In the genomic region with DNA sequence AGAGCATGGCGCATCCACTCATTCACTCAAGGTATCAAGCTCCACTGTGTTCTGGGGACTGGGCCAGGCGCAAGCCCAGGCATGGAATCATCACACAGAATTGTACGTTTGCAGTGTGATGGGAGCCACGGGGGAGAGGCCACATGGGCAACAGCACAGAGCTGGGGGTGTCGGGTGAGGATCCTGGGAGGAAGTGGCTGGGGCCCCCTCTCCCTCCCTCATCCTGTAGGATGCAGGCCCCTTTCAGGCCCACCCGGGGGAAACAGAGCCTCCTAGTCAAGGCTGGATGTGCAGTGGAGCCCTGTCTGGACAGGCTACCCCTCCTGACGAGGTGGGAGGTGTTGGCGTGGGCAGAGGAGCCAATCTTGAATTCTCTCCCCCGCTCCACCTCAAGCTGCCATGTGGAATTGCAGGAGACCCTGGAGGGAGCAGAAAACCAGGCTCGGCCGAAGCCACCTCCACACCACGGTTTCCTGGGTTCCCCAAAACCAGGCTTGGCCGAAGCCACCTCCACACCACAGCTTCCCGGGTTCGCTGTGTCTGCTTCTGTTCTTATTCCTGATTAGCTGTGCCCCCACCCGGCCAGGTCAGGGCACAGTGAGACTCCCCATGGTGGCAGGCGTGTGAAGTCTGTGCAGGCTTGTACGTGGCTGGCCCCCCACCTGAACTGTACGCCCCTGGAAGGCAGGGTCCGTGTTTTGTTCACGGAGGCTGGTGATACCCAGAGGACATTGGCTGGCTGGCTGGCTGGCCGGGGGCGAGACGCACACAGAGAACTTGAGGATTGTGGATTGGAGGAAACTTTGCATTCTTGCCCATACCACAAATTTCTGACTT, we compare ENCODE assay signal across 16 cellular contexts. TPM values are rescaled to one million over a fixed set of nuclear protein-coding genes. Genes with fewer than 3 reads are reported as not detected.
DNase-seq lines count a peak whose midpoint lies in the region; ATAC-seq and TF ChIP-seq lines count a peak whose summit lies in the region.
"Had no signal": no experiment of that assay in that cellular context is flagged by ENCODE, and none has a peak within 500 bp of the region (broad histone marks: within the 10 kb centered on the region; RNA-seq: fewer than 3 reads in every experiment).

No MANE protein-coding gene starts in this region.

- H2AFZ ChIP-seq in OCI-LY7 (ENCODE audit: low read length): peak overlapping the region; percentile 32; the same call in 1 of the 2 replicates
- no peak overlapping the region for H2AFZ ChIP-seq in GM23338

- H3K4me3 ChIP-seq in OCI-LY7 (ENCODE audit: low read depth, low read length, poor library complexity, severe bottlenecking): peak overlapping the region; percentile 96
- H3K4me3 ChIP-seq in endodermal cell (ENCODE audit: low read length): no peak overlapping the region
- no peak overlapping the region for H3K4me3 ChIP-seq in GM23338
- H3K4me3 ChIP-seq: coronary artery, MG63, smooth muscle cell had no signal

- POLR2A ChIA-PET in OCI-LY7 (lab: Charles Lee): interaction anchor here (0.6 to 4.6 kb wide), 6 partner anchors 9 to 143 kb away, joined by 3 to 31 read pairs (median 5); no protein-coding TSS in a partner anchor

- no peaks in the 10 kb centered on the region for H3K36me3 Mint-ChIP-seq in activated naive CD8-positive, alpha-beta T cell
- H3K36me3 Mint-ChIP-seq in activated naive CD8-positive, alpha-beta T cell treated with anti-CD3 and anti-CD28 coated beads, Interleukin-2, amount 50 U/mL, for 24 hours (ENCODE audit: low read depth): no peaks in the 10 kb centered on the region
- no peaks in the 10 kb centered on the region for H3K36me3 Mint-ChIP-seq in endodermal cell (ENCODE audit: low read depth)
- H3K36me3 Mint-ChIP-seq in stimulated activated naive B cell treated with anti-CD40 and anti-IgM and Interleukin-4, amounts not matched to agents 10 μg/mL and 1 μg/mL and 100 μg/mL, for 72 hours: peaks cover 0 to 2% of the 10 kb centered on the region in 2 donors
- no peaks in the 10 kb centered on the region; the same call in 2 of the 3 replicates for H3K36me3 Mint-ChIP-seq in GM23338 (ENCODE audit: low read depth)

- H3K27me3 Mint-ChIP-seq in activated naive CD8-positive, alpha-beta T cell: no peaks in the 10 kb centered on the region
- no peaks in the 10 kb centered on the region for H3K27me3 Mint-ChIP-seq in activated naive CD8-positive, alpha-beta T cell treated with anti-CD3 and anti-CD28 coated beads, Interleukin-2, amount 50 U/mL, for 24 hours
- H3K27me3 Mint-ChIP-seq in endodermal cell (ENCODE audit: insufficient read depth) (no peaks in the 10 kb centered on the region), GM23338 (ENCODE audit: insufficient read depth, low read depth, poor library complexity) (peaks cover 12% of the 10 kb centered on the region)
- peaks cover 0 to 9% of the 10 kb centered on the region in 2 donors for H3K27me3 Mint-ChIP-seq in stimulated activated naive B cell treated with anti-CD40 and anti-IgM and Interleukin-4, amounts not matched to agents 10 μg/mL and 1 μg/mL and 100 μg/mL, for 72 hours

- H3K79me2 ChIP-seq in OCI-LY7 (ENCODE audit: insufficient read depth, low read depth, low read length): peaks cover 55% of the 10 kb centered on the region
- H3K79me2 ChIP-seq in GM23338 (replicated peaks; ENCODE audit: insufficient read depth): peaks cover 2% of the 10 kb centered on the region

- H3K27ac Mint-ChIP-seq in activated naive CD8-positive, alpha-beta T cell: peak overlapping the region; percentile 46
- H3K27ac Mint-ChIP-seq in activated naive CD8-positive, alpha-beta T cell treated with anti-CD3 and anti-CD28 coated beads, Interleukin-2, amount 50 U/mL, for 24 hours: no peak overlapping the region
- H3K27ac Mint-ChIP-seq in endodermal cell (peak overlapping the region; percentile 87), GM23338 (no peak overlapping the region)
- peak overlapping the region; percentile 44 for H3K27ac Mint-ChIP-seq in stimulated activated naive B cell treated with anti-CD40 and anti-IgM and Interleukin-4, amounts not matched to agents 10 μg/mL and 1 μg/mL and 100 μg/mL, for 72 hours

- TF ChIP-seq CTCF in OCI-LY7 (conservative IDR thresholded peaks at IDR 0.05; ENCODE audit: low read length) (peak; percentile 27; the same call in 1 of the 2 replicates), endodermal cell (conservative IDR thresholded peaks at IDR 0.05) (no peak), GM23338 (conservative IDR thresholded peaks at IDR 0.05; ENCODE audit: low read depth in 2 of 2) (no peak)

- ATAC-seq in activated naive CD8-positive, alpha-beta T cell treated with anti-CD3 and anti-CD28 coated beads, Interleukin-2, amount 50 U/mL, for 24 hours: no peak
- ATAC-seq in stimulated activated naive B cell treated with anti-CD40 and anti-IgM and Interleukin-4, amounts not matched to agents 10 μg/mL and 1 μg/mL and 100 μg/mL, for 72 hours (replicated peaks): no peak
- no peak for ATAC-seq in GM23338
- ATAC-seq in HG03521 (IDR thresholded peaks at IDR 0.05; ENCODE audit: unreplicated experiment): no peak

- CTCF ChIA-PET in OCI-LY7 (lab: Charles Lee; ENCODE audit: unreplicated experiment): interaction anchor here (0.6 to 1.9 kb wide), 3 partner anchors 47 to 124 kb away, joined by 3 to 7 read pairs (median 3); a partner anchor contains a TSS

- intact Hi-C loops in OCI-LY7 (cut with micrococcal nuclease; ENCODE audit: unreplicated experiment): loop anchor here (5.0 kb wide), 3 partner anchors 132 to 1318 kb away; a partner anchor contains a TSS

- H3K4me2 ChIP-seq in OCI-LY7 (ENCODE audit: low read length) (peak overlapping the region; percentile 88), GM23338 (no peak overlapping the region)
- H3K4me2 ChIP-seq: smooth muscle cell had no signal

- DNase-seq in activated naive CD8-positive, alpha-beta T cell treated with anti-CD3 and anti-CD28 coated beads, Interleukin-2, amount 50 U/mL, for 24 hours: no peak
- peak; percentile 49 for DNase-seq in OCI-LY7 (ENCODE audit: low spot score)
- DNase-seq in endodermal cell: peak; percentile 60
- no peak for DNase-seq in stimulated activated naive B cell treated with anti-CD40 and anti-IgM and Interleukin-4, amounts not matched to agents 10 μg/mL and 1 μg/mL and 100 μg/mL, for 72 hours
- no peak for DNase-seq in SIG-M5 treated with dmso at 0.1 percent for 504 hours (lab: John Stamatoyannopoulos, UW; ENCODE audit: unreplicated experiment)
- no peak for DNase-seq in GM23338 (ENCODE audit: low spot score)
- DNase-seq: anterior cingulate cortex, erythroblast, glutamatergic neuron, GOT3, MG63 had no signal

- no peaks in the 10 kb centered on the region for H3K9me3 ChIP-seq in OCI-LY7 (ENCODE audit: low read length)
- no peaks in the 10 kb centered on the region for H3K9me3 ChIP-seq in endodermal cell (ENCODE audit: control insufficient read depth, low read length)

- no peaks in the 10 kb centered on the region for H3K27me3 ChIP-seq in endodermal cell (ENCODE audit: control insufficient read depth, insufficient read depth, low read length, poor library complexity, severe bottlenecking)
- no peaks in the 10 kb centered on the region for H3K27me3 ChIP-seq in GM23338 (ENCODE audit: insufficient read depth)
- H3K27me3 ChIP-seq: MG63 had no signal

- H3K36me3 ChIP-seq in OCI-LY7 (ENCODE audit: insufficient read depth, low read length) (no peaks in the 10 kb centered on the region), endodermal cell (ENCODE audit: control insufficient read depth, insufficient read depth, low read length) (no peaks in the 10 kb centered on the region), GM23338 (ENCODE audit: insufficient read depth) (no peaks in the 10 kb centered on the region)

- no peaks in the 10 kb centered on the region for H3K9me2 ChIP-seq in OCI-LY7 (ENCODE audit: insufficient read depth, low read length)
- H3K9me2 ChIP-seq in GM23338 (ENCODE audit: insufficient read depth): no peaks in the 10 kb centered on the region

- H3K9me3 Mint-ChIP-seq in activated naive CD8-positive, alpha-beta T cell (ENCODE audit: low read depth): no peaks in the 10 kb centered on the region
- H3K9me3 Mint-ChIP-seq in activated naive CD8-positive, alpha-beta T cell treated with anti-CD3 and anti-CD28 coated beads, Interleukin-2, amount 50 U/mL, for 24 hours: no peaks in the 10 kb centered on the region
- H3K9me3 Mint-ChIP-seq in endodermal cell (peaks cover 2% of the 10 kb centered on the region), GM23338 (peaks cover 2% of the 10 kb centered on the region; the same call in 2 of the 3 replicates)
- no peaks in the 10 kb centered on the region for H3K9me3 Mint-ChIP-seq in stimulated activated naive B cell treated with anti-CD40 and anti-IgM and Interleukin-4, amounts not matched to agents 10 μg/mL and 1 μg/mL and 100 μg/mL, for 72 hours

- WGBS in endodermal cell (ENCODE audit: insufficient coverage in 1 of 2, insufficient read length in 1 of 2), 2 experiments: 87 to 94% methylated on average over 10 to 24 of the region's 24 CpGs

- no peak overlapping the region for H3K4me3 Mint-ChIP-seq in activated naive CD8-positive, alpha-beta T cell
- H3K4me3 Mint-ChIP-seq in activated naive CD8-positive, alpha-beta T cell treated with anti-CD3 and anti-CD28 coated beads, Interleukin-2, amount 50 U/mL, for 24 hours: no peak overlapping the region
- no peak overlapping the region for H3K4me3 Mint-ChIP-seq in endodermal cell
- H3K4me3 Mint-ChIP-seq in stimulated activated naive B cell treated with anti-CD40 and anti-IgM and Interleukin-4, amounts not matched to agents 10 μg/mL and 1 μg/mL and 100 μg/mL, for 72 hours: no peak overlapping the region
- no peak overlapping the region for H3K4me3 Mint-ChIP-seq in GM23338

- no peak overlapping the region for H3K9ac ChIP-seq in endodermal cell (ENCODE audit: extremely low read depth, low read length, poor library complexity, severe bottlenecking)

- peak overlapping the region; percentile 100 for H3K27ac ChIP-seq in OCI-LY7 (ENCODE audit: low read depth, low read length, poor library complexity, severe bottlenecking)
- no peak overlapping the region for H3K27ac ChIP-seq in endodermal cell (ENCODE audit: low read depth, low read length)
- H3K27ac ChIP-seq in GM23338 (ENCODE audit: low read depth): no peak overlapping the region
- H3K27ac ChIP-seq: coronary artery, VCaP had no signal

- H3F3A ChIP-seq in GM23338 (replicated peaks; ENCODE audit: low read depth): peaks cover 3% of the 10 kb centered on the region; the same call in 1 of the 2 replicates

- peaks cover 25% of the 10 kb centered on the region for H3K4me1 Mint-ChIP-seq in activated naive CD8-positive, alpha-beta T cell (ENCODE audit: low read depth)
- peaks cover 31% of the 10 kb centered on the region for H3K4me1 Mint-ChIP-seq in activated naive CD8-positive, alpha-beta T cell treated with anti-CD3 and anti-CD28 coated beads, Interleukin-2, amount 50 U/mL, for 24 hours
- H3K4me1 Mint-ChIP-seq in endodermal cell (peaks cover 15% of the 10 kb centered on the region), GM23338 (peaks cover 22% of the 10 kb centered on the region)
- H3K4me1 Mint-ChIP-seq in stimulated activated naive B cell treated with anti-CD40 and anti-IgM and Interleukin-4, amounts not matched to agents 10 μg/mL and 1 μg/mL and 100 μg/mL, for 72 hours: peaks cover 10 to 15% of the 10 kb centered on the region in 2 donors

- H3K4me1 ChIP-seq in OCI-LY7 (ENCODE audit: insufficient read depth, low read length, poor library complexity, severe bottlenecking) (peaks cover 81% of the 10 kb centered on the region), endodermal cell (ENCODE audit: control insufficient read depth, insufficient read depth, low read length) (peaks cover 7% of the 10 kb centered on the region), GM23338 (ENCODE audit: insufficient read depth) (no peaks in the 10 kb centered on the region)

- H4K20me1 ChIP-seq in OCI-LY7 (ENCODE audit: insufficient read depth, low read length) (no peaks in the 10 kb centered on the region), GM23338 (replicated peaks; ENCODE audit: insufficient read depth) (no peaks in the 10 kb centered on the region)

- BruUV-seq in OCI-LY7 (replicated peaks; lab: Mats Ljungman, UMichigan): no TSS peak

RNA-seq across cellular contexts. Expression of a gene that starts 4.2 kb away (rescaled TPM):
- 43.4 and 59.5 TPM in 2 replicates for total RNA-seq in OCI-LY7 (2014; rRNA removed; shearing (Covaris generic))
- 39.0 and 42.0 TPM in 2 replicates for total RNA-seq in OCI-LY7 (2022)
- 10 to 100 TPM; 28.4 to 38.4 TPM for total RNA-seq in endodermal cell
- polyA plus RNA-seq in endodermal cell (2013, experiment 1 of 2): 44.2 TPM
- polyA plus RNA-seq in endodermal cell (2013, experiment 2 of 2): 42.5 TPM
- total RNA-seq in GM23338 (2014; rRNA removed; shearing (Covaris generic)): 28.7 and 30.8 TPM in 2 replicates
- polyA plus RNA-seq in GM23338 (2016; fragmentation: Nextera tagmentation; extraction: Ambion mirVana): 26.3 and 28.5 TPM in 2 replicates

RNA-seq across cellular contexts. Expression of a gene that starts 46.9 kb away (rescaled TPM):
- 15.2 and 21.6 TPM in 2 replicates for total RNA-seq in OCI-LY7 (2014; rRNA removed; shearing (Covaris generic))
- total RNA-seq in OCI-LY7 (2022) (16.0 and 17.9 TPM in 2 replicates), endodermal cell (1 to 10 TPM; 7.2 to 7.6 TPM)
- polyA plus RNA-seq in endodermal cell (2013, experiment 1 of 2): 6.5 TPM
- 6.5 TPM for polyA plus RNA-seq in endodermal cell (2013, experiment 2 of 2)
- total RNA-seq in GM23338 (2014; rRNA removed; shearing (Covaris generic)): 12.6 and 18.1 TPM in 2 replicates
- polyA plus RNA-seq in GM23338 (2016; fragmentation: Nextera tagmentation; extraction: Ambion mirVana): 4.4 and 6.5 TPM in 2 replicates

RNA-seq across cellular contexts. Expression of a gene that starts 47.2 kb away (rescaled TPM):
- total RNA-seq in OCI-LY7 (2014; rRNA removed; shearing (Covaris generic)): 26.8 and 36.5 TPM in 2 replicates
- total RNA-seq in OCI-LY7 (2022) (71.0 and 71.7 TPM in 2 replicates), endodermal cell (10 to 100 TPM; 34.2 to 47.5 TPM)
- 24.2 TPM for polyA plus RNA-seq in endodermal cell (2013, experiment 1 of 2)
- polyA plus RNA-seq in endodermal cell (2013, experiment 2 of 2): 18.7 TPM
- 17.7 and 32.2 TPM in 2 replicates for total RNA-seq in GM23338 (2014; rRNA removed; shearing (Covaris generic))
- polyA plus RNA-seq in GM23338 (2016; fragmentation: Nextera tagmentation; extraction: Ambion mirVana): 20.5 and 21.1 TPM in 2 replicates

Comparison
In these comparisons a context has a peak if more than half of its experiments do, and no peak if none do; other contexts are left out.
1. H3K27ac Mint-ChIP-seq: peak in activated naive CD8-positive, alpha-beta T cell (single experiment), endodermal cell (single experiment) and stimulated activated naive B cell treated with anti-CD40 and anti-IgM and Interleukin-4, amounts not matched to agents 10 μg/mL and 1 μg/mL and 100 μg/mL, for 72 hours (single experiment); none in activated naive CD8-positive, alpha-beta T cell treated with anti-CD3 and anti-CD28 coated beads, Interleukin-2, amount 50 U/mL, for 24 hours (single experiment) and GM23338 (single experiment).
2. DNase-seq: peak in OCI-LY7 (single experiment) and endodermal cell (single experiment); none in activated naive CD8-positive, alpha-beta T cell treated with anti-CD3 and anti-CD28 coated beads, Interleukin-2, amount 50 U/mL, for 24 hours (single experiment), stimulated activated naive B cell treated with anti-CD40 and anti-IgM and Interleukin-4, amounts not matched to agents 10 μg/mL and 1 μg/mL and 100 μg/mL, for 72 hours (single experiment), SIG-M5 treated with dmso at 0.1 percent for 504 hours (single experiment) and GM23338 (single experiment).